ENCODE assay signal across 21 cellular contexts in the genomic region with DNA sequence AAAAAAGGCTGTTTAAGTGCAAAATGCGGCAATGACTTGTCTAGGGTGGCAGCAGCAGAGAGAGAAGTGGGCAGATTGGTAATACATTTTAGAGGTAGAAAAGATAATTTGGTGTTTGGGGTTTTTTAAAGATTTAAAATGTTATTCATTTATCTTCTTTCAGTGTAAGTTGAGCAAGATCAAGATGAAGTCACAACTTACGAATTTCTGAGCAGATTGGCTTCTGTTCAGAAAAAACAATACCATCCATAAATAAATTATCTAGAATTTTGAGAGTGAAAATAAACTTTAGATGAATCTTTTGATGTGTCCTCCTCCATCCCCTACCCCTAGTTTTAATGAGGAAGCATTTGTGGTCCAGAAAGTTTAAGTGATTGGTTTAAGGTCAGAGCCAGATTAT.
"Had no signal": no experiment of that assay in that cellular context is flagged by ENCODE, and none has a peak within 500 bp of the region (broad histone marks: within the 10 kb centered on the region; RNA-seq: fewer than 3 reads in every experiment).

No MANE protein-coding gene starts in this region.

- DNase-seq: activated CD4-positive, alpha-beta T cell treated with anti-CD3 and anti-CD28 coated beads, Interleukin-2, amount 50 U/mL, for 1 hour; activated CD4-positive, CD25-positive, alpha-beta regulatory T cell treated with anti-CD3 and anti-CD28 coated beads, Interleukin-2, amount 50 U/mL, for 72 hours; activated effector memory CD4-positive, alpha-beta T cell treated with anti-CD3 and anti-CD28 coated beads, Interleukin-2, amount 50 U/mL, for 16 hours; activated naive CD4-positive, alpha-beta T cell treated with anti-CD3 and anti-CD28 coated beads, Interleukin-2, amount 50 U/mL, for 16 hours; activated T-cell treated with anti-CD3 and anti-CD28 coated beads, Interleukin-2, amount 50 U/mL, for 72 hours; dermis blood vessel endothelial cell; effector memory CD8-positive, alpha-beta T cell; esophagus squamous epithelium; gastrocnemius medialis; head of caudate nucleus; left ventricle myocardium superior; naive thymus-derived CD4-positive, alpha-beta T cell; pancreas; right lobe of liver; small intestine; stimulated activated CD4-positive, alpha-beta T cell treated with anti-CD3 and anti-CD28 coated beads, Interleukin-4, amount 100 ng/mL, for 1 hour; stimulated activated naive CD8-positive, alpha-beta T cell treated with anti-CD3 and anti-CD28 coated beads, Interleukin-15, amount 100 ng/mL, for 72 hours; T-helper 2 cell; trophoblast cell had no signal

- H3K4me3 ChIP-seq: esophagus squamous epithelium, gastrocnemius medialis, pancreas, right lobe of liver, vagina had no signal

- H3K27me3 ChIP-seq: esophagus squamous epithelium, gastrocnemius medialis, pancreas, right lobe of liver, vagina had no signal

- H3K9me3 ChIP-seq: esophagus squamous epithelium, gastrocnemius medialis, pancreas, right lobe of liver, vagina had no signal

- H3K27ac ChIP-seq: esophagus squamous epithelium, gastrocnemius medialis, pancreas, right lobe of liver, vagina, VCaP had no signal

- H3K4me1 ChIP-seq: gastrocnemius medialis, right lobe of liver, vagina had no signal
